ENCODE assay signal across 1 cellular context in genomic region chr14:81427348-81428058, GRCh38.
TF ChIP-seq lines count a peak whose summit lies in the region.

No MANE protein-coding gene starts in this region.

TF ChIP-seq in K562, 482 proteins besides CTCF, POLR2A, EP300 and RAD21 (continued from another document and continues in another):
- TF ChIP-seq PRDM10 (IDR thresholded peaks at IDR 0.05; ENCODE audit: partially characterized antibody) (peak; percentile 18), HDAC1 (IDR thresholded peaks at IDR 0.05) (peak in 1 of 2 experiments; percentile 76; a peak in 1 of 4 replicates), ZNF165 (CRISPR knock-in tag; IDR thresholded peaks at IDR 0.05; ENCODE audit: borderline replicate concordance) (no peak), NFE2 (IDR thresholded peaks at IDR 0.05; ENCODE audit: low read depth) (peak; percentile 96), ARID3A (IDR thresholded peaks at IDR 0.05; ENCODE audit: borderline replicate concordance, low read depth, low read length) (no peak), AFF4 (CRISPR knock-in tag; IDR thresholded peaks at IDR 0.05) (no peak), CREM (IDR thresholded peaks at IDR 0.05; ENCODE audit: low read depth) (no peak), SIX5 (IDR thresholded peaks at IDR 0.05; ENCODE audit: borderline replicate concordance in 1 of 2, insufficient read depth in 1 of 2, low read depth in 1 of 2, low read length in 2 of 2) (no peak), ZBTB12 (CRISPR knock-in tag; IDR thresholded peaks at IDR 0.05) (no peak), BRF1 (IDR thresholded peaks at IDR 0.05; ENCODE audit: borderline replicate concordance, extremely low read depth, insufficient read length) (no peak), RAD51 (IDR thresholded peaks at IDR 0.05; ENCODE audit: borderline replicate concordance, low read depth) (no peak), EGR1 (conservative IDR thresholded peaks at IDR 0.05) (no peak), SRF (CRISPR knock-in tag; IDR thresholded peaks at IDR 0.05) (no peak), ARID4B (CRISPR knock-in tag; IDR thresholded peaks at IDR 0.05) (no peak), RNF2 (IDR thresholded peaks at IDR 0.05) (peak; percentile 75; the same call in 1 of the 2 replicates), MEIS2 (IDR thresholded peaks at IDR 0.05; ENCODE audit: partially characterized antibody) (peak; percentile 98), ZNF175 (CRISPR knock-in tag; IDR thresholded peaks at IDR 0.05; ENCODE audit: low read depth) (no peak; the same call in 1 of the 2 replicates), CHD2 (IDR thresholded peaks at IDR 0.05; ENCODE audit: low read depth, low read length) (no peak), THRA (IDR thresholded peaks at IDR 0.05) (no peak), STAT5B (CRISPR knock-in tag; IDR thresholded peaks at IDR 0.05) (no peak), RBM34 (IDR thresholded peaks at IDR 0.05; ENCODE audit: borderline replicate concordance, insufficient read depth, low read length) (no peak), HLTF (IDR thresholded peaks at IDR 0.05) (no peak; the same call in 1 of the 2 replicates), POLR2AphosphoS2 (IDR thresholded peaks at IDR 0.05; ENCODE audit: low read length) (no peak), LARP7 (IDR thresholded peaks at IDR 0.05) (no peak), ZNF444 (CRISPR knock-in tag; IDR thresholded peaks at IDR 0.05) (no peak), KAT7 (CRISPR knock-in tag; IDR thresholded peaks at IDR 0.05; ENCODE audit: borderline replicate concordance) (no peak), BRD4 (IDR thresholded peaks at IDR 0.05) (no peak), ZNF408 (CRISPR knock-in tag; IDR thresholded peaks at IDR 0.05; ENCODE audit: low read depth) (no peak), NBN (IDR thresholded peaks at IDR 0.05; ENCODE audit: low read depth) (0 out of 2 replicates have a peak, but pooled peaks have one; percentile 67), NFXL1 (CRISPR knock-in tag; IDR thresholded peaks at IDR 0.05) (no peak), CXXC5 (CRISPR knock-in tag; IDR thresholded peaks at IDR 0.05) (peak; percentile 58), HDGF (IDR thresholded peaks at IDR 0.05) (no peak), ERF (CRISPR knock-in tag; IDR thresholded peaks at IDR 0.05) (no peak), HBP1 (CRISPR knock-in tag; IDR thresholded peaks at IDR 0.05) (no peak), RREB1 (CRISPR knock-in tag; IDR thresholded peaks at IDR 0.05) (no peak)
